19 cellular contexts compared by ENCODE assay signal in the genomic region with DNA sequence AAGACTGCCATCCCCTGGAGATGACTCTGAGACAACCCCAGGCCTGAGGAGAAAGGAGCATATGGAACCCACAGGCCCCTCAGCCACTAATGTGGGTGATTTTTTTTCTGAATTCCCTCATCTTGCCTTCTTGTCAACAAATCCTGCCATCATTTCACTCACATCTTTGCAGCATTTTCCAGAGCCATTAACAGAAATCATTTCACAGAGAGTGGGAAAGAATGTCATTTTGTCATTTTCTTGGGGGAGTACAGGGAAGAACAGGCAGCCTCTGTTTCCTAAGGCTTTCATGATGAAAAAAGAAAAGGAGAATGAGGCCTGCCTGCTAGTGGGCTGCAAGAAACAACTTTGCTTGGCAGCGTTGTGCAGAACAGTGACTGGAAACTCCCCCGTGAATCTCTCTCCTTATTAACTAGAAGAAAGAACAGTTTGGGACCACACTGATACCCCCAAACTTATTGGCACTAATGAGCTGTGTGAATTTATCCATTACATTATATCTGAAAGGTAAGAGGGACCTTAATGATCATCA.
"Had no signal": no experiment of that assay in that cellular context is flagged by ENCODE, and none has a peak within 500 bp of the region (broad histone marks: within the 10 kb centered on the region; RNA-seq: fewer than 3 reads in every experiment).

No MANE protein-coding gene starts in this region.

- DNase-seq: IMR-90, Karpas-422, KG1, MG63, NCI-H1092, NCI-H1105 treated with DMSO at 0.1 percent for 48 hours, NCI-H1417 treated with DMSO at 0.1 percent for 48 hours, NCI-H146, NCI-H1694 treated with DMSO at 0.1 percent for 48 hours, NCI-H1930, NCI-H2081, NCI-H2107, NCI-H2227 treated with DMSO at 0.1 percent for 48 hours, NCI-H524, NCI-H526 treated with DMSO at 0.1 percent for 48 hours, NCI-H748 treated with DMSO at 0.1 percent for 48 hours, Right ventricle myocardium superior, RPMI8226, SIG-M5 had no signal
